Comparison of ENCODE assay signal across 9 cellular contexts in genomic region chr5:175246242-175246891, GRCh38.
DNase-seq lines count a peak whose midpoint lies in the region; FAIRE-seq and TF ChIP-seq lines count a peak whose summit lies in the region.
"Had no signal": no experiment of that assay in that cellular context is flagged by ENCODE, and none has a peak within 500 bp of the region (broad histone marks: within the 10 kb centered on the region; RNA-seq: fewer than 3 reads in every experiment).

No MANE protein-coding gene starts in this region.

- peaks cover 18% of the 10 kb centered on the region for H3K9me3 Mint-ChIP-seq in osteocyte (ENCODE audit: unreplicated experiment)

- H3K27ac ChIP-seq in BLaER1 treated with 17β-estradiol and CSF1 and Interleukin-3, amounts not matched to agents 10 nM and 100 nM: peak overlapping the region in 2 of 11 experiments; percentile 27 to 37; a peak in 3 of 22 replicates

- DNase-seq in MG63: peak; percentile 99
- peak; percentile 94 for DNase-seq in bronchial epithelial cell (ENCODE audit: low read depth)
- peak; percentile 51 for DNase-seq in osteocyte (ENCODE audit: extremely low spot score, unreplicated experiment)
- no peak for DNase-seq in GM19240 (ENCODE audit: insufficient read length, low spot score)
- no peak for DNase-seq in COLO829 (ENCODE audit: low spot score)
- DNase-seq in KG1 (lab: John Stamatoyannopoulos, UW): no peak
- DNase-seq in DMS79 (lab: John Stamatoyannopoulos, UW): no peak
- DNase-seq: NCI-H524 had no signal

- H3K9me3 ChIP-seq in BLaER1 treated with 17β-estradiol and CSF1 and Interleukin-3, amounts not matched to agents 10 nM and 100 nM (replicated peaks in 1 of 11): no peaks in the 10 kb centered on the region
- H3K9me3 ChIP-seq in MG63: no peaks in the 10 kb centered on the region

- peak overlapping the region in 7 of 11 experiments; percentile 5 to 86 (median 45); a peak in 10 of 22 replicates for H3K4me2 ChIP-seq in BLaER1 treated with 17β-estradiol and CSF1 and Interleukin-3, amounts not matched to agents 10 nM and 100 nM

- H3K36me3 ChIP-seq in BLaER1 treated with 17β-estradiol and CSF1 and Interleukin-3, amounts not matched to agents 10 nM and 100 nM: no peaks in the 10 kb centered on the region
- H3K36me3 ChIP-seq in MG63 (no peaks in the 10 kb centered on the region), bronchial epithelial cell (ENCODE audit: control insufficient read depth, insufficient read depth, low read length) (no peaks in the 10 kb centered on the region)

- no peaks in the 10 kb centered on the region for H4K20me1 ChIP-seq in BLaER1 treated with 17β-estradiol and CSF1 and Interleukin-3, amounts not matched to agents 10 nM and 100 nM

- FAIRE-seq in bronchial epithelial cell (lab: Jason Lieb, UNC): no peak

- peak overlapping the region in 1 of 10 experiments; percentile 5; a peak in 1 of 20 replicates for H3K4me3 ChIP-seq in BLaER1 treated with 17β-estradiol and CSF1 and Interleukin-3, amounts not matched to agents 10 nM and 100 nM
- no peak overlapping the region for H3K4me3 ChIP-seq in MG63
- no peak overlapping the region for H3K4me3 ChIP-seq in bronchial epithelial cell (ENCODE audit: low read depth, low read length)

- no peak overlapping the region for H3K4me3 Mint-ChIP-seq in osteocyte (ENCODE audit: unreplicated experiment)

- H3K36me3 Mint-ChIP-seq in osteocyte (ENCODE audit: unreplicated experiment): no peaks in the 10 kb centered on the region

- H3K27me3 Mint-ChIP-seq in osteocyte (ENCODE audit: unreplicated experiment): no peaks in the 10 kb centered on the region

- no peak overlapping the region for H3K9ac ChIP-seq in BLaER1 treated with 17β-estradiol and CSF1 and Interleukin-3, amounts not matched to agents 10 nM and 100 nM

- H3K4me1 Mint-ChIP-seq in osteocyte (ENCODE audit: unreplicated experiment): no peaks in the 10 kb centered on the region

- H3K4me1 ChIP-seq in BLaER1 treated with 17β-estradiol and CSF1 and Interleukin-3, amounts not matched to agents 10 nM and 100 nM: peaks cover 6 to 32% (median 14%) of the 10 kb centered on the region in 10 experiments

- H3K27me3 ChIP-seq in BLaER1 treated with 17β-estradiol and CSF1 and Interleukin-3, amounts not matched to agents 10 nM and 100 nM: no peaks in the 10 kb centered on the region
- H3K27me3 ChIP-seq in MG63: no peaks in the 10 kb centered on the region
- H3K27me3 ChIP-seq in bronchial epithelial cell (ENCODE audit: control insufficient read depth, insufficient read depth, low read length): no peaks in the 10 kb centered on the region

- no peak for TF ChIP-seq CTCF in bronchial epithelial cell (IDR thresholded peaks at IDR 0.05; ENCODE audit: insufficient read depth, low read length, severe bottlenecking)
- no peak for TF ChIP-seq CTCF in osteocyte (IDR thresholded peaks at IDR 0.05)

- H3K27ac Mint-ChIP-seq in osteocyte (ENCODE audit: unreplicated experiment): peak overlapping the region; percentile 16

Comparison
In these comparisons a context has a peak if more than half of its experiments do, and no peak if none do; other contexts are left out.
1. DNase-seq: peak in MG63 (single experiment), bronchial epithelial cell (single experiment) and osteocyte (single experiment); none in GM19240 (single experiment), COLO829 (single experiment), KG1 (single experiment) and DMS79 (single experiment).